Comparison of ENCODE assay signal across 24 cellular contexts in genomic region chr22:20248461-20248959, GRCh38. TPM values are rescaled to one million over a fixed set of nuclear protein-coding genes. Genes with fewer than 3 reads are reported as not detected.
DNase-seq lines count a peak whose midpoint lies in the region; FAIRE-seq and TF ChIP-seq lines count a peak whose summit lies in the region.
"Had no signal": no experiment of that assay in that cellular context is flagged by ENCODE, and none has a peak within 500 bp of the region (broad histone marks: within the 10 kb centered on the region; RNA-seq: fewer than 3 reads in every experiment).

No MANE protein-coding gene starts in this region.

- no peak for FAIRE-seq in GM19239 (lab: Jason Lieb, UNC)
- FAIRE-seq: A204.1, D721Med, HTR-8/SVneo had no signal

- DNase-seq in BE2C, result peak; percentile 51
- peak; percentile 84 for DNase-seq in NCI-H1092 (lab: John Stamatoyannopoulos, UW)
- DNase-seq in NCI-H69 (lab: John Stamatoyannopoulos, UW), result peak; percentile 55
- no peak for DNase-seq in dorsolateral prefrontal cortex
- DNase-seq in GM19240 (ENCODE audit: insufficient read length, low spot score), result no peak
- no peak for DNase-seq in DMS53 (lab: John Stamatoyannopoulos, UW)
- no peak for DNase-seq in NCI-H146 (lab: John Stamatoyannopoulos, UW)
- DNase-seq in GM19239 (ENCODE audit: insufficient read length, low spot score), result no peak
- DNase-seq: C1 segment of cervical spinal cord; CD8-positive, alpha-beta memory T cell; DND-41; H9; IMR-90; Karpas-422; NCI-H1694; NCI-H345; NCI-H526 treated with DMSO at 0.1 percent for 48 hours; NK-92 treated with Interleukin-12 subunit alpha and Interleukin-12 subunit beta, amount 100 ng/mL, for 24 hours; T-cell had no signal

- no peaks in the 10 kb centered on the region for H3K36me3 ChIP-seq in BE2C

- intact Hi-C loops in dorsolateral prefrontal cortex (cut with DNase I), result no loop called here

- H3K27me3 ChIP-seq in BE2C (no peaks in the 10 kb centered on the region), dorsolateral prefrontal cortex (no peaks in the 10 kb centered on the region)

- H3K27ac ChIP-seq in dorsolateral prefrontal cortex, result peak overlapping the region in 56 of 59 donors; percentile 2 to 97 (median 83)
- H3K27ac ChIP-seq: SK-N-MC had no signal

- TF ChIP-seq CTCF in BE2C (IDR thresholded peaks at IDR 0.05; ENCODE audit: low read depth, low read length) (no peak), dorsolateral prefrontal cortex (IDR thresholded peaks at IDR 0.05 in 54 of 56, conservative IDR thresholded peaks at IDR 0.05 in 2 of 56; ENCODE audit: low read depth in 1 of 56, partially characterized antibody in 56 of 56) (no peak)

- H3K4me1 ChIP-seq in BE2C, result peaks cover 56% of the 10 kb centered on the region

- no peaks in the 10 kb centered on the region for H3K9me3 ChIP-seq in BE2C

- H3K4me3 ChIP-seq in BE2C (ENCODE audit: low read depth, low read length) (no peak overlapping the region), dorsolateral prefrontal cortex (no peak overlapping the region)
- H3K4me3 ChIP-seq: SK-N-MC had no signal

RNA-seq across cellular contexts. Expression of gene RTN4R, which starts 19.6 kb away (rescaled TPM):
- 68.7 TPM for polyA plus RNA-seq in BE2C (2012; ENCODE audit: insufficient read depth, insufficient read length, low read depth)
- 10 to 100 TPM; 14.5 to 68.2 (median 38.9) TPM for total RNA-seq in dorsolateral prefrontal cortex
- total RNA-seq: OCI-LY7 had no signal

Comparison
In these comparisons a context has a peak if more than half of its experiments do, and no peak if none do; other contexts are left out.
1. DNase-seq: peak in BE2C (single experiment), NCI-H1092 (single experiment) and NCI-H69 (single experiment); none in dorsolateral prefrontal cortex (0 of 10), GM19240 (single experiment), DMS53 (single experiment), NCI-H146 (single experiment) and GM19239 (single experiment).